ENCODE assay signal across 1 cellular context in genomic region chr1:24117132-24117531, GRCh38.
TF ChIP-seq lines count a peak whose summit lies in the region.

No MANE protein-coding gene starts in this region.

TF ChIP-seq in HEK293, 187 proteins besides CTCF, POLR2A, EP300 and RAD21 (continued from another document):
- TF ChIP-seq PRDM10 (tag by site-specific recombination; IDR thresholded peaks at IDR 0.05) (no peak), ZNF184 (tag by site-specific recombination; IDR thresholded peaks at IDR 0.05) (no peak), ZNF133 (tag by site-specific recombination; IDR thresholded peaks at IDR 0.05) (no peak)
- TF ChIP-seq, protein P1, sequence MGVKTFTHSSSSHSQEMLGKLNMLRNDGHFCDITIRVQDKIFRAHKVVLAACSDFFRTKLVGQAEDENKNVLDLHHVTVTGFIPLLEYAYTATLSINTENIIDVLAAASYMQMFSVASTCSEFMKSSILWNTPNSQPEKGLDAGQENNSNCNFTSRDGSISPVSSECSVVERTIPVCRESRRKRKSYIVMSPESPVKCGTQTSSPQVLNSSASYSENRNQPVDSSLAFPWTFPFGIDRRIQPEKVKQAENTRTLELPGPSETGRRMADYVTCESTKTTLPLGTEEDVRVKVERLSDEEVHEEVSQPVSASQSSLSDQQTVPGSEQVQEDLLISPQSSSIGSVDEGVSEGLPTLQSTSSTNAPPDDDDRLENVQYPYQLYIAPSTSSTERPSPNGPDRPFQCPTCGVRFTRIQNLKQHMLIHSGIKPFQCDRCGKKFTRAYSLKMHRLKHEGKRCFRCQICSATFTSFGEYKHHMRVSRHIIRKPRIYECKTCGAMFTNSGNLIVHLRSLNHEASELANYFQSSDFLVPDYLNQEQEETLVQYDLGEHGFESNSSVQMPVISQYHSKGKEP (tag by site-specific recombination; IDR thresholded peaks at IDR 0.05): no peak
- TF ChIP-seq, protein P2, sequence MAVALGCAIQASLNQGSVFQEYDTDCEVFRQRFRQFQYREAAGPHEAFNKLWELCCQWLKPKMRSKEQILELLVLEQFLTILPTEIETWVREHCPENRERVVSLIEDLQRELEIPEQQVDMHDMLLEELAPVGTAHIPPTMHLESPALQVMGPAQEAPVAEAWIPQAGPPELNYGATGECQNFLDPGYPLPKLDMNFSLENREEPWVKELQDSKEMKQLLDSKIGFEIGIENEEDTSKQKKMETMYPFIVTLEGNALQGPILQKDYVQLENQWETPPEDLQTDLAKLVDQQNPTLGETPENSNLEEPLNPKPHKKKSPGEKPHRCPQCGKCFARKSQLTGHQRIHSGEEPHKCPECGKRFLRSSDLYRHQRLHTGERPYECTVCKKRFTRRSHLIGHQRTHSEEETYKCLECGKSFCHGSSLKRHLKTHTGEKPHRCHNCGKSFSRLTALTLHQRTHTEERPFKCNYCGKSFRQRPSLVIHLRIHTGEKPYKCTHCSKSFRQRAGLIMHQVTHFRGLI (tag by site-specific recombination; IDR thresholded peaks at IDR 0.05): no peak
